Comparison of ENCODE assay signal across 1 cellular context in the genomic region with DNA sequence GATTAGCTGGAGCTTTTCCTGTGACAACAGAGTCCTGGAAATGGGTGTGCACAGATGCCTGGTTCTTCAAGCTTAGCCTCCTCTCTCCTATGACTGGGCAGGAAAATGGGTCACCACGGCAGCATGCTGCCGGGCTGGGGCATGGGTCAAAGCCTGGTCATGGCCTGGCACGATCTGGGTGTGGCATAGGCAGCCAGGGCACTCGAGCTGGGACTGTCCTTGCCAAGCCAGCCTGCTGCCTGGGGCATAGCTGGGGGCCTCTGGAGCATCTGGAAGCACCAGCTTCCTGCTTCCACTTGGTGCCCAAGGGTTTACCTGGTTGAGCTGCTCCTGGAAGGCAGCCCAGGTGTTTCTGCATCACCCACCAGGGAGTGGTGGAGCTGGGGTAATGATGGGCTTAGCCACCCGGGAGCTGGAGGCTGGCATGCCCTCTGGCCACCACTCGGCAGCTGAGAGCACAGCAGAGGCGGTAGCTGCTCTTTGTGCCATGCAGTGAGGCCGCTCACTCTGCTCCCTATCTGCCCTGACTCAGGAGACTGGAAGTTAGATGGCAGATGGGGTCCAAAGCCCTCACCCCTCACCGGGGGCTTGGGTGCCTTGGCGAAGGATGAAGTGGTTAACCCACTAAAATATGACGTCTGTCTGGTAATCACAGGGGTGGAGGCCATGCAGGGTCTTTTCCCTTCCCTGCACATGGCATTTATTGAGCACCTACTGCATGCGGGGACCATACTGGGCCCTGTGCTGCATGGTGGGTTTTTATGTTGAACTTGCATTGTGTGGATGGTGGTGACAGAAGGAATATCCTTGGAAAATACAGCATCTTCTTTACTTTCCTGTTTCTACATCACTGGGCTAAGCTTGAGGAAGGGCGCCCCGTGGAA.
A peak's percentile ranks its signal among the peaks of the same experiment; 100 is the strongest.
TF ChIP-seq lines count a peak whose summit lies in the region.

No MANE protein-coding gene starts in this region.

TF ChIP-seq in liver, 16 proteins besides CTCF, POLR2A, EP300 and RAD21:
- TF ChIP-seq RXRA (IDR thresholded peaks at IDR 0.05), result peak; percentile 49 to 80
- TF ChIP-seq, protein P1, sequence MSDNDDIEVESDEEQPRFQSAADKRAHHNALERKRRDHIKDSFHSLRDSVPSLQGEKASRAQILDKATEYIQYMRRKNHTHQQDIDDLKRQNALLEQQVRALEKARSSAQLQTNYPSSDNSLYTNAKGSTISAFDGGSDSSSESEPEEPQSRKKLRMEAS (IDR thresholded peaks at IDR 0.05), result no peak
